Comparison of ENCODE assay signal across 27 cellular contexts in the genomic region with DNA sequence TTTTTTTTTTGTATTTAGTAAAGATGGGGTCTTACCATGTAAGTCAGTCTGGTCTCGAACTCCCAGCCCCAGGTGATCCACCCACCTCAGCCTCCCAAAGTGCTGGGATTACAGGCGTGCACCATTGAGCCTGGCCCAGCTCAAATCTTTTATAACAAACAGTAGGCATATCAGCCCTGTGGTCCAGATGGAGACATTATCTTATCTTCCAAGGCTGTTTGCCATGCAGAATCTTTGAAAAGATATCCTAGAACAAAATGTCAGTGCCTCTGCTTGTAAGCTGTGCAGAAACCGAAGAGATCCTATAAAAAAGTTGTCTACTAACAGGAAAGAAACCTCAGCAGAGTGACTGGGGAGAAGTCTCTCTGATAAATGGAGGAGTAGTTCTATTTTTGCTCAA.
"Had no signal": no experiment of that assay in that cellular context is flagged by ENCODE, and none has a peak within 500 bp of the region (broad histone marks: within the 10 kb centered on the region; RNA-seq: fewer than 3 reads in every experiment).

No MANE protein-coding gene starts in this region.

- H3K4me1 ChIP-seq: esophagus squamous epithelium, gastroesophageal sphincter, heart right ventricle had no signal

- H3K4me3 ChIP-seq: esophagus squamous epithelium, gastroesophageal sphincter, heart right ventricle, hepatocyte had no signal

- H3K27me3 Mint-ChIP-seq: activated CD4-positive, alpha-beta memory T cell treated with anti-CD3 and anti-CD28 coated beads for 36 hours; activated naive CD8-positive, alpha-beta T cell; activated T-helper 17 cell treated with anti-CD3 and anti-CD28 coated beads, Interleukin-2, amount 50 U/mL, for 72 hours; effector memory CD8-positive, alpha-beta T cell had no signal

- H3K36me3 ChIP-seq: brain microvascular endothelial cell, esophagus squamous epithelium, gastroesophageal sphincter, heart right ventricle had no signal

- ATAC-seq: activated T-cell treated with anti-CD3 and anti-CD28 coated beads, Interleukin-2, amount 50 U/mL, for 4 hours; activated T-helper 17 cell treated with anti-CD3 and anti-CD28 coated beads, Interleukin-2, amount 50 U/mL, for 72 hours; effector memory CD8-positive, alpha-beta T cell; gastroesophageal sphincter; heart right ventricle; WTC11 had no signal

- H3K4me1 Mint-ChIP-seq: activated T-helper 17 cell treated with anti-CD3 and anti-CD28 coated beads, Interleukin-2, amount 50 U/mL, for 72 hours had no signal

- DNase-seq: activated CD4-positive, alpha-beta memory T cell treated with anti-CD3 and anti-CD28 coated beads for 36 hours; activated CD4-positive, alpha-beta T cell treated with anti-CD3 and anti-CD28 coated beads for 1 hour; activated CD4-positive, alpha-beta T cell treated with anti-CD3 and anti-CD28 coated beads for 48 hours; activated CD8-positive, alpha-beta memory T cell treated with anti-CD3 and anti-CD28 coated beads, Interleukin-2, amount 50 U/mL, for 48 hours; activated effector memory CD4-positive, alpha-beta T cell treated with Interleukin-2 at 50 U/mL for 16 hours; activated gamma-delta T cell treated with Interleukin-2 at 50 U/mL for 16 hours; activated naive CD4-positive, alpha-beta T cell treated with anti-CD3 and anti-CD28 coated beads, Interleukin-2, amount 50 U/mL, for 16 hours; activated naive CD4-positive, alpha-beta T cell treated with Interleukin-2 at 50 U/mL for 16 hours; activated T-cell treated with anti-CD3 and anti-CD28 coated beads, Interleukin-2, amount 50 U/mL, for 4 hours; amniotic stem cell; anterior cingulate cortex; brain microvascular endothelial cell; caudate nucleus; cortex of kidney; dermis blood vessel endothelial cell; effector CD4-positive, alpha-beta T cell; effector memory CD8-positive, alpha-beta T cell; esophagus squamous epithelium; foreskin melanocyte; heart right ventricle; T-helper 2 cell had no signal

- H3K36me3 Mint-ChIP-seq: activated CD4-positive, alpha-beta memory T cell treated with anti-CD3 and anti-CD28 coated beads for 36 hours; activated naive CD8-positive, alpha-beta T cell; WTC11 had no signal

- H3K79me2 ChIP-seq: hepatocyte had no signal

- H3K4me3 Mint-ChIP-seq: activated CD4-positive, alpha-beta memory T cell treated with anti-CD3 and anti-CD28 coated beads for 36 hours; activated naive CD8-positive, alpha-beta T cell; activated T-cell treated with anti-CD3 and anti-CD28 coated beads, Interleukin-2, amount 50 U/mL, for 4 hours; activated T-helper 17 cell treated with anti-CD3 and anti-CD28 coated beads, Interleukin-2, amount 50 U/mL, for 72 hours; effector memory CD8-positive, alpha-beta T cell; WTC11 had no signal

- H3K27ac ChIP-seq: brain microvascular endothelial cell, esophagus squamous epithelium, gastroesophageal sphincter, heart right ventricle, hepatocyte, VCaP had no signal

- H3K4me2 ChIP-seq: hepatocyte had no signal

- H3K9me3 Mint-ChIP-seq: activated T-helper 17 cell treated with anti-CD3 and anti-CD28 coated beads, Interleukin-2, amount 50 U/mL, for 72 hours; effector memory CD8-positive, alpha-beta T cell had no signal

- H2AFZ ChIP-seq: hepatocyte had no signal

- H3K27me3 ChIP-seq: brain microvascular endothelial cell, esophagus squamous epithelium, heart right ventricle, hepatocyte had no signal

- H3K27ac Mint-ChIP-seq: activated CD4-positive, alpha-beta memory T cell treated with anti-CD3 and anti-CD28 coated beads for 36 hours; activated naive CD8-positive, alpha-beta T cell; activated T-helper 17 cell treated with anti-CD3 and anti-CD28 coated beads, Interleukin-2, amount 50 U/mL, for 72 hours; effector memory CD8-positive, alpha-beta T cell; WTC11 had no signal
